In the genomic region with DNA sequence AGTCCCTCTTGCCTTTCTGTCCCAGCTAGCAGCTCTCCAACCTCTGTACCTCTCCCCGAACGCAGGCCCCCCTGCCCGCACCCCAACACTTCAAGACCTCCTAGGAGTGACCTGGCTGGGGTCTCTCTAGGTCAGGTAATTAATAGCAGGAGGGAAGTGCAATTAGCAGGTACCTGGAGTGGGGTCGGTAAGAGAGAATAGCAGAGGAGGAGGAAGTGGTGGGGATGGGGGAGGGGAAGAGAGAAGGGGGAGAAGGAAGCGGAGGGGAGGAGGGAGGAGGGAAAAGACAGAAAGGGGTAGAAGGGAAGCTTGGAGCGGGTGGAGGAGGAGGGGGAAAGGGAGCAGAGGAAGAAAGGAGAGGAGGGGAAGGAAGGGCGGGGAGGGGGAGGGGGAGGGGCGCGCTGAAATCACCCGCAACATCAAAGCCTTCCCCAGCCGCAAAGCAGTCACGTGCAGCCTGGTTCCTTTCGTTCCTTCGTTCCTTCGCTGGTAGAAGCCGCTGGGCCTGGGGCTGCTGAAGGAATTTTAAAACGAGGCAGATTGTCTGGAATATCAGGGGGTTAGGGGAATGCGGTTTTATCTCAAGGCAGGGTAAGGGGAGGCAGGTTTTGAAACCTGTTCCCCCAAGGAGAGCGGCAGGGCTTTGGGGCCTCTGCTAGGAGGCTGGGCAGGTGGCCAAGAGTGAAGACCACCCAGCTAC, we compare ENCODE assay signal across 1 cellular context.
TF ChIP-seq lines count a peak whose summit lies in the region.

No MANE protein-coding gene starts in this region.

TF ChIP-seq in HepG2, 621 proteins besides CTCF, POLR2A, EP300 and RAD21 (continued from another document):
- TF ChIP-seq, protein P1, sequence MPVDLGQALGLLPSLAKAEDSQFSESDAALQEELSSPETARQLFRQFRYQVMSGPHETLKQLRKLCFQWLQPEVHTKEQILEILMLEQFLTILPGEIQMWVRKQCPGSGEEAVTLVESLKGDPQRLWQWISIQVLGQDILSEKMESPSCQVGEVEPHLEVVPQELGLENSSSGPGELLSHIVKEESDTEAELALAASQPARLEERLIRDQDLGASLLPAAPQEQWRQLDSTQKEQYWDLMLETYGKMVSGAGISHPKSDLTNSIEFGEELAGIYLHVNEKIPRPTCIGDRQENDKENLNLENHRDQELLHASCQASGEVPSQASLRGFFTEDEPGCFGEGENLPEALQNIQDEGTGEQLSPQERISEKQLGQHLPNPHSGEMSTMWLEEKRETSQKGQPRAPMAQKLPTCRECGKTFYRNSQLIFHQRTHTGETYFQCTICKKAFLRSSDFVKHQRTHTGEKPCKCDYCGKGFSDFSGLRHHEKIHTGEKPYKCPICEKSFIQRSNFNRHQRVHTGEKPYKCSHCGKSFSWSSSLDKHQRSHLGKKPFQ (CRISPR knock-in tag; IDR thresholded peaks at IDR 0.05; ENCODE audit: insufficient replicate concordance) = no peak
- TF ChIP-seq, protein P2, sequence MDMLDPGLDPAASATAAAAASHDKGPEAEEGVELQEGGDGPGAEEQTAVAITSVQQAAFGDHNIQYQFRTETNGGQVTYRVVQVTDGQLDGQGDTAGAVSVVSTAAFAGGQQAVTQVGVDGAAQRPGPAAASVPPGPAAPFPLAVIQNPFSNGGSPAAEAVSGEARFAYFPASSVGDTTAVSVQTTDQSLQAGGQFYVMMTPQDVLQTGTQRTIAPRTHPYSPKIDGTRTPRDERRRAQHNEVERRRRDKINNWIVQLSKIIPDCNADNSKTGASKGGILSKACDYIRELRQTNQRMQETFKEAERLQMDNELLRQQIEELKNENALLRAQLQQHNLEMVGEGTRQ (IDR thresholded peaks at IDR 0.05; ENCODE audit: low read depth, low read length) = 0 out of 2 replicates have a peak, but pooled peaks have one; percentile 34
- TF ChIP-seq, protein P2 (CRISPR knock-in tag; IDR thresholded peaks at IDR 0.05; ENCODE audit: borderline replicate concordance) = no peak
- 0 out of 2 replicates have a peak, but pooled peaks have one; percentile 58 for TF ChIP-seq PCBP1 (IDR thresholded peaks at IDR 0.05; ENCODE audit: borderline replicate concordance, low read depth, low read length)
- TF ChIP-seq TCF7 (IDR thresholded peaks at IDR 0.05; ENCODE audit: low read depth) = peak; percentile 57; the same call in 1 of the 2 replicates
- TF ChIP-seq RBFOX2 (IDR thresholded peaks at IDR 0.05; ENCODE audit: low read depth, low read length) = no peak
- peak; percentile 74 for TF ChIP-seq HNRNPK (IDR thresholded peaks at IDR 0.05; ENCODE audit: low read depth, low read length, poor library complexity, severe bottlenecking)
- peak; percentile 83 for TF ChIP-seq BHLHE40 (IDR thresholded peaks at IDR 0.05; ENCODE audit: low read length)
- TF ChIP-seq, protein P3, sequence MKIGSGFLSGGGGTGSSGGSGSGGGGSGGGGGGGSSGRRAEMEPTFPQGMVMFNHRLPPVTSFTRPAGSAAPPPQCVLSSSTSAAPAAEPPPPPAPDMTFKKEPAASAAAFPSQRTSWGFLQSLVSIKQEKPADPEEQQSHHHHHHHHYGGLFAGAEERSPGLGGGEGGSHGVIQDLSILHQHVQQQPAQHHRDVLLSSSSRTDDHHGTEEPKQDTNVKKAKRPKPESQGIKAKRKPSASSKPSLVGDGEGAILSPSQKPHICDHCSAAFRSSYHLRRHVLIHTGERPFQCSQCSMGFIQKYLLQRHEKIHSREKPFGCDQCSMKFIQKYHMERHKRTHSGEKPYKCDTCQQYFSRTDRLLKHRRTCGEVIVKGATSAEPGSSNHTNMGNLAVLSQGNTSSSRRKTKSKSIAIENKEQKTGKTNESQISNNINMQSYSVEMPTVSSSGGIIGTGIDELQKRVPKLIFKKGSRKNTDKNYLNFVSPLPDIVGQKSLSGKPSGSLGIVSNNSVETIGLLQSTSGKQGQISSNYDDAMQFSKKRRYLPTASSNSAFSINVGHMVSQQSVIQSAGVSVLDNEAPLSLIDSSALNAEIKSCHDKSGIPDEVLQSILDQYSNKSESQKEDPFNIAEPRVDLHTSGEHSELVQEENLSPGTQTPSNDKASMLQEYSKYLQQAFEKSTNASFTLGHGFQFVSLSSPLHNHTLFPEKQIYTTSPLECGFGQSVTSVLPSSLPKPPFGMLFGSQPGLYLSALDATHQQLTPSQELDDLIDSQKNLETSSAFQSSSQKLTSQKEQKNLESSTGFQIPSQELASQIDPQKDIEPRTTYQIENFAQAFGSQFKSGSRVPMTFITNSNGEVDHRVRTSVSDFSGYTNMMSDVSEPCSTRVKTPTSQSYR (CRISPR knock-in tag; IDR thresholded peaks at IDR 0.05; ENCODE audit: borderline replicate concordance) = 0 out of 2 replicates have a peak, but pooled peaks have one; percentile 50
- TF ChIP-seq ZFP36L2 (CRISPR knock-in tag; IDR thresholded peaks at IDR 0.05) = no peak
- no peak for TF ChIP-seq CREB1 (IDR thresholded peaks at IDR 0.05)
- TF ChIP-seq CREB1 (CRISPR knock-in tag; IDR thresholded peaks at IDR 0.05) = no peak
TF ChIP-seq in HepG2: peak in this region for 6.
